2 cellular contexts compared by ENCODE assay signal in the genomic region with DNA sequence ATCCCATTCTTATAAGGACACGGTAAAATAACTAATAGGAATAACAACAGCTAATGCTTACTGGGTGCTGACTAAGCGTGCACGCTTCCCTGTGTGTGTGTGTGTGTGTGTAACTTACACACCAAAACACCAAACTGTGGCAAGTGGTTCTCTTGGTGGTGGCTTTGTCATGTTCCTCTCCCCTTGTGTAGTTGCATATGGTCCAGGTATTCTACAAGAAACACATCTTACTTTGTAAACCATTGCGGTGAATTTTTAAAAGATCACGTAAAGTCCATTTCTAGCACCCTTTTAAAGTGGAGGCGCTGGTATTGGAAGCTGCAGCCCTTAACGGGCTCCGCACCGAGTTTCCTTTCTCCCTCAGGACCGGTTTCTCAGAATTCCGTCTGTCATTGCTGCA.
A peak's percentile ranks its signal among the peaks of the same experiment; 100 is the strongest.
TF ChIP-seq lines count a peak whose summit lies in the region.

No MANE protein-coding gene starts in this region.

TF ChIP-seq in H1, 55 proteins besides CTCF, POLR2A, EP300 and RAD21:
- TF ChIP-seq SUZ12 (IDR thresholded peaks at IDR 0.05; ENCODE audit: low read length) (peak; percentile 41; the same call in 1 of the 2 replicates), EZH2 (IDR thresholded peaks at IDR 0.05; ENCODE audit: low read depth, low read length, severe bottlenecking) (peak; percentile 40), TBP (IDR thresholded peaks at IDR 0.05; ENCODE audit: low read depth, low read length) (no peak)
TF ChIP-seq in H1: peak in this region for 2.

TF ChIP-seq in neural cell, 6 proteins besides CTCF, POLR2A, EP300 and RAD21:
- TF ChIP-seq TAF1 (IDR thresholded peaks at IDR 0.05; ENCODE audit: low read depth) (no peak), EZH2 (IDR thresholded peaks at IDR 0.05; ENCODE audit: borderline replicate concordance, insufficient read depth, low read length, poor library complexity, severe bottlenecking) (no peak), SMC3 (conservative IDR thresholded peaks at IDR 0.05; ENCODE audit: poor library complexity) (no peak), POLR2AphosphoS5 (IDR thresholded peaks at IDR 0.05) (no peak), MXI1 (conservative IDR thresholded peaks at IDR 0.05; ENCODE audit: poor library complexity, severe bottlenecking) (no peak)
- TF ChIP-seq, protein P1, sequence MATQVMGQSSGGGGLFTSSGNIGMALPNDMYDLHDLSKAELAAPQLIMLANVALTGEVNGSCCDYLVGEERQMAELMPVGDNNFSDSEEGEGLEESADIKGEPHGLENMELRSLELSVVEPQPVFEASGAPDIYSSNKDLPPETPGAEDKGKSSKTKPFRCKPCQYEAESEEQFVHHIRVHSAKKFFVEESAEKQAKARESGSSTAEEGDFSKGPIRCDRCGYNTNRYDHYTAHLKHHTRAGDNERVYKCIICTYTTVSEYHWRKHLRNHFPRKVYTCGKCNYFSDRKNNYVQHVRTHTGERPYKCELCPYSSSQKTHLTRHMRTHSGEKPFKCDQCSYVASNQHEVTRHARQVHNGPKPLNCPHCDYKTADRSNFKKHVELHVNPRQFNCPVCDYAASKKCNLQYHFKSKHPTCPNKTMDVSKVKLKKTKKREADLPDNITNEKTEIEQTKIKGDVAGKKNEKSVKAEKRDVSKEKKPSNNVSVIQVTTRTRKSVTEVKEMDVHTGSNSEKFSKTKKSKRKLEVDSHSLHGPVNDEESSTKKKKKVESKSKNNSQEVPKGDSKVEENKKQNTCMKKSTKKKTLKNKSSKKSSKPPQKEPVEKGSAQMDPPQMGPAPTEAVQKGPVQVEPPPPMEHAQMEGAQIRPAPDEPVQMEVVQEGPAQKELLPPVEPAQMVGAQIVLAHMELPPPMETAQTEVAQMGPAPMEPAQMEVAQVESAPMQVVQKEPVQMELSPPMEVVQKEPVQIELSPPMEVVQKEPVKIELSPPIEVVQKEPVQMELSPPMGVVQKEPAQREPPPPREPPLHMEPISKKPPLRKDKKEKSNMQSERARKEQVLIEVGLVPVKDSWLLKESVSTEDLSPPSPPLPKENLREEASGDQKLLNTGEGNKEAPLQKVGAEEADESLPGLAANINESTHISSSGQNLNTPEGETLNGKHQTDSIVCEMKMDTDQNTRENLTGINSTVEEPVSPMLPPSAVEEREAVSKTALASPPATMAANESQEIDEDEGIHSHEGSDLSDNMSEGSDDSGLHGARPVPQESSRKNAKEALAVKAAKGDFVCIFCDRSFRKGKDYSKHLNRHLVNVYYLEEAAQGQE (IDR thresholded peaks at IDR 0.05; ENCODE audit: borderline replicate concordance): no peak
